ENCODE assay signal across 1 cellular context in genomic region chr2:181152701-181153100, GRCh38.
TF ChIP-seq lines count a peak whose summit lies in the region.

No MANE protein-coding gene starts in this region.

TF ChIP-seq in WTC11, 78 proteins besides CTCF, POLR2A, EP300 and RAD21 (continued from another document):
- TF ChIP-seq ZNF532 (CRISPR knock-in tag; IDR thresholded peaks at IDR 0.05; ENCODE audit: borderline replicate concordance), result no peak
- TF ChIP-seq USF2 (CRISPR knock-in tag; IDR thresholded peaks at IDR 0.05), result no peak
- no peak for TF ChIP-seq GABPB1 (CRISPR knock-in tag; IDR thresholded peaks at IDR 0.05)
- TF ChIP-seq ZNF317 (CRISPR knock-in tag; IDR thresholded peaks at IDR 0.05; ENCODE audit: borderline replicate concordance, low read depth), result no peak
- no peak for TF ChIP-seq MLX (CRISPR knock-in tag; IDR thresholded peaks at IDR 0.05)
- TF ChIP-seq RORB (CRISPR knock-in tag; IDR thresholded peaks at IDR 0.05), result no peak
- TF ChIP-seq ZNF396 (CRISPR knock-in tag; IDR thresholded peaks at IDR 0.05; ENCODE audit: borderline replicate concordance), result no peak
- no peak for TF ChIP-seq IRF1 (CRISPR knock-in tag; IDR thresholded peaks at IDR 0.05)
- TF ChIP-seq NFATC4 (CRISPR knock-in tag; IDR thresholded peaks at IDR 0.05), result no peak
- no peak for TF ChIP-seq ZNF219 (CRISPR knock-in tag; IDR thresholded peaks at IDR 0.05; ENCODE audit: borderline replicate concordance)
